In genomic region chr21:15060776-15061175, GRCh38 we compare ENCODE assay signal across 10 cellular contexts. TPM values are rescaled to one million over a fixed set of nuclear protein-coding genes. Genes with fewer than 3 reads are reported as not detected.
A peak's percentile ranks its signal among the peaks of the same experiment; 100 is the strongest.
DNase-seq lines count a peak whose midpoint lies in the region; ATAC-seq and TF ChIP-seq lines count a peak whose summit lies in the region.
"Had no signal": no experiment of that assay in that cellular context is flagged by ENCODE, and none has a peak within 500 bp of the region (broad histone marks: within the 10 kb centered on the region; RNA-seq: fewer than 3 reads in every experiment).

No MANE protein-coding gene starts in this region.

- H3K4me3 ChIP-seq in breast epithelium (peak overlapping the region in 1 of 3 donors; percentile 83), WERI-Rb-1 (ENCODE audit: low read depth, low read length) (no peak overlapping the region), iPS-20b (ENCODE audit: low read length) (0 out of 2 replicates have a peak overlapping the region, but pooled peaks have one; percentile 3), Karpas-422 (ENCODE audit: low read length) (no peak overlapping the region)

- H3K36me3 Mint-ChIP-seq in MCF 10A (ENCODE audit: insufficient read depth, unreplicated experiment): no peaks in the 10 kb centered on the region
- peaks cover 11% of the 10 kb centered on the region for H3K36me3 Mint-ChIP-seq in type B pancreatic cell
- H3K36me3 Mint-ChIP-seq: activated CD4-positive, alpha-beta memory T cell treated with anti-CD3 and anti-CD28 coated beads for 36 hours had no signal

- no peaks in the 10 kb centered on the region for H3K9me3 Mint-ChIP-seq in MCF 10A (ENCODE audit: unreplicated experiment)
- no peaks in the 10 kb centered on the region for H3K9me3 Mint-ChIP-seq in type B pancreatic cell
- H3K9me3 Mint-ChIP-seq: activated CD4-positive, alpha-beta memory T cell treated with anti-CD3 and anti-CD28 coated beads for 36 hours had no signal

- no peak overlapping the region for H3K9ac ChIP-seq in iPS-20b (ENCODE audit: low read depth, low read length)
- no peak overlapping the region for H3K9ac ChIP-seq in Karpas-422 (ENCODE audit: low read length)

- TF ChIP-seq CTCF in MCF 10A (IDR thresholded peaks at IDR 0.05; ENCODE audit: unreplicated experiment) (no peak), breast epithelium (IDR thresholded peaks at IDR 0.05) (no peak), WERI-Rb-1 (IDR thresholded peaks at IDR 0.05; ENCODE audit: low read depth, low read length) (no peak), type B pancreatic cell (conservative IDR thresholded peaks at IDR 0.05) (no peak)

- H3K27me3 Mint-ChIP-seq in MCF 10A (ENCODE audit: insufficient read depth, unreplicated experiment) (no peaks in the 10 kb centered on the region), type B pancreatic cell (no peaks in the 10 kb centered on the region)

- no peak for TF ChIP-seq POLR2A in breast epithelium (IDR thresholded peaks at IDR 0.05)

- peaks cover 45% of the 10 kb centered on the region for H3K4me1 Mint-ChIP-seq in MCF 10A (ENCODE audit: insufficient read depth, unreplicated experiment)
- H3K4me1 Mint-ChIP-seq in type B pancreatic cell (ENCODE audit: unreplicated experiment): peaks cover 59% of the 10 kb centered on the region

- H3K27me3 ChIP-seq in breast epithelium (no peaks in the 10 kb centered on the region), WERI-Rb-1 (ENCODE audit: insufficient read depth, low read depth, severe bottlenecking) (no peaks in the 10 kb centered on the region), iPS-20b (ENCODE audit: insufficient read depth, low read length) (peaks cover 18% of the 10 kb centered on the region), Karpas-422 (ENCODE audit: low read length) (no peaks in the 10 kb centered on the region)

- H3K9me3 ChIP-seq in breast epithelium: no peaks in the 10 kb centered on the region
- H3K9me3 ChIP-seq in WERI-Rb-1 (ENCODE audit: severe bottlenecking): no peaks in the 10 kb centered on the region
- H3K9me3 ChIP-seq in iPS-20b (ENCODE audit: insufficient read depth, low read depth, low read length): no peaks in the 10 kb centered on the region
- no peaks in the 10 kb centered on the region for H3K9me3 ChIP-seq in Karpas-422 (ENCODE audit: low read length)

- H3K79me2 ChIP-seq in Karpas-422 (ENCODE audit: low read length): no peaks in the 10 kb centered on the region

- intact Hi-C loops in MCF 10A (cut with micrococcal nuclease) (loop anchor here (10.0 kb wide), 2 partner anchors 224 to 656 kb away; no protein-coding TSS in a partner anchor), breast epithelium (cut with DNase I; ENCODE audit: low total_unique reads) (no loop called here)

- no TSS peak for BruUV-seq in MCF 10A (replicated peaks; lab: Mats Ljungman, UMichigan)

- POLR2A ChIA-PET in MCF 10A (lab: Yijun Ruan, JAX): no interaction called here

- H3K27ac Mint-ChIP-seq in MCF 10A (ENCODE audit: low read depth, unreplicated experiment): peak overlapping the region; percentile 46
- H3K27ac Mint-ChIP-seq in type B pancreatic cell: peak overlapping the region; percentile 15
- H3K27ac Mint-ChIP-seq: activated CD4-positive, alpha-beta memory T cell treated with anti-CD3 and anti-CD28 coated beads for 36 hours had no signal

- no peak for DNase-seq in MCF 10A (ENCODE audit: unreplicated experiment)
- no peak for DNase-seq in breast epithelium (ENCODE audit: low spot score in 2 of 2)
- no peak for DNase-seq in WERI-Rb-1
- DNase-seq in type B pancreatic cell (ENCODE audit: extremely low spot score, unreplicated experiment): no peak
- no peak for DNase-seq in SKM-1 (lab: John Stamatoyannopoulos, UW; ENCODE audit: unreplicated experiment)
- no peak for DNase-seq in Karpas-422
- DNase-seq: activated CD4-positive, alpha-beta memory T cell treated with anti-CD3 and anti-CD28 coated beads for 36 hours; effector CD8-positive, alpha-beta T cell had no signal

- H3K4me3 Mint-ChIP-seq in MCF 10A (ENCODE audit: unreplicated experiment) (peak overlapping the region; percentile 34), type B pancreatic cell (peak overlapping the region; percentile 95)
- H3K4me3 Mint-ChIP-seq: activated CD4-positive, alpha-beta memory T cell treated with anti-CD3 and anti-CD28 coated beads for 36 hours had no signal

- H3K27ac ChIP-seq in breast epithelium: no peak overlapping the region
- H3K27ac ChIP-seq in WERI-Rb-1: peak overlapping the region; percentile 7; the same call in 1 of the 2 replicates
- H3K27ac ChIP-seq in iPS-20b (ENCODE audit: low read length): no peak overlapping the region
- H3K27ac ChIP-seq in Karpas-422 (ENCODE audit: low read length): no peak overlapping the region

- H3K9me2 ChIP-seq in Karpas-422 (replicated peaks; ENCODE audit: insufficient read depth, low read length): no peaks in the 10 kb centered on the region

- CTCF ChIA-PET in MCF 10A (lab: Yijun Ruan, JAX): no interaction called here

- H3K36me3 ChIP-seq in breast epithelium (no peaks in the 10 kb centered on the region), WERI-Rb-1 (no peaks in the 10 kb centered on the region; the same call in 1 of the 2 replicates), iPS-20b (ENCODE audit: insufficient read depth, low read depth, low read length) (no peaks in the 10 kb centered on the region), Karpas-422 (ENCODE audit: insufficient read depth, low read length) (no peaks in the 10 kb centered on the region)

- no peak overlapping the region for H2AFZ ChIP-seq in Karpas-422 (ENCODE audit: low read length)

- no peak for ATAC-seq in HG03175 (IDR thresholded peaks at IDR 0.05; ENCODE audit: unreplicated experiment)

- no peak overlapping the region for H3K4me2 ChIP-seq in Karpas-422 (ENCODE audit: low read depth, low read length, poor library complexity, severe bottlenecking)

- H4K20me1 ChIP-seq in Karpas-422 (ENCODE audit: insufficient read depth, low read depth, low read length): no peaks in the 10 kb centered on the region

- no peaks in the 10 kb centered on the region for H3K4me1 ChIP-seq in breast epithelium
- H3K4me1 ChIP-seq in iPS-20b (ENCODE audit: insufficient read depth, low read length): peaks cover 46% of the 10 kb centered on the region
- no peaks in the 10 kb centered on the region for H3K4me1 ChIP-seq in Karpas-422 (ENCODE audit: low read length)

RNA-seq across cellular contexts. Expression of gene NRIP1, which starts 4.0 kb away (rescaled TPM):
- total RNA-seq in MCF 10A (2022) (26.5 and 31.4 TPM in 2 replicates), breast epithelium (100 to 1,000 TPM in 2 of 3 donors, 10 to 100 TPM in 1; 82.0 to 121 (median 105) TPM), type B pancreatic cell (ENCODE audit: low replicate concordance) (52.5 and 88.6 TPM in 2 replicates)
- total RNA-seq in Karpas-422 (2014; rRNA removed; shearing (Covaris generic); ENCODE audit: low replicate concordance): not detected in 2 replicates

Comparison
In these comparisons a context has a peak if more than half of its experiments do, and no peak if none do; other contexts are left out.
1. RNA of gene NRIP1, which starts 4.0 kb away (total RNA-seq): 82.0 to 121 TPM in breast epithelium, 52.5 to 88.6 TPM in type B pancreatic cell and 26.5 to 31.4 TPM in MCF 10A; not detected in Karpas-422; every median in the first group is over 10 times any median in the second.